Comparison of ENCODE assay signal across 14 cellular contexts in the genomic region with DNA sequence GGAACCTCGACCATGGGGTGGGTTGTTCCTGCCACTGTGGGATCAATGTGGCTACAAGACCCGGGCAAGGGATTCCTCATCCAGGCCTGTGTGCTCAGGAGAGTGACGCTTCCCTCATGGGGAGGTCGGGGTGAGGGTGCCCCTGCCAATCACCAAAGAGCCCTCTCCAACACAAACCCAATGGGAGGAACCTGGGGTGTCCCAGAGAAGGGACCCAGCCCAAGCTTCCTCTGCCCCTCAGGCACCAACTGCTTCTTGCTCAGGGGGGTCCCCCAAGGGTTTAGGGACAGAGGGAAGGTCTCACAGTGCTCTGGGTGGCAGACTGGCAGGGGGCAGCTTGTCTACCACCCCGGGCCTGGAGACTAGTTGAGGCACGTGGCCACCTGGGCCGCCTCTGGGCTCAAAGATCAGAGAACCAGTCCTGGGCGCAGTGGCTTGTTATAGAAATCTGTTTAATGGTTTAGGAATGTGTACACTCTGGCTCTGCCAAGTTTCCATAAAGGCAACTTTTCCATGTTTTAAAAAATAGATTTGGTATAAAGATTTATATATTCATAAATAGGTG. TPM values are rescaled to one million over a fixed set of nuclear protein-coding genes. Genes with fewer than 3 reads are reported as not detected.
A peak's percentile ranks its signal among the peaks of the same experiment; 100 is the strongest.
DNase-seq lines count a peak whose midpoint lies in the region; ATAC-seq and TF ChIP-seq lines count a peak whose summit lies in the region.
"Had no signal": no experiment of that assay in that cellular context is flagged by ENCODE, and none has a peak within 500 bp of the region (broad histone marks: within the 10 kb centered on the region; RNA-seq: fewer than 3 reads in every experiment).

No MANE protein-coding gene starts in this region.

- ATAC-seq in Right ventricle myocardium inferior (peak; percentile 37), aorta (ENCODE audit: low FRiP score) (peak; percentile 83)

- TF ChIP-seq CTCF in PC-9 (conservative IDR thresholded peaks at IDR 0.05) = no peak

- H3K4me2 ChIP-seq in PC-9 = no peak overlapping the region
- H3K4me2 ChIP-seq: A549, GM23338 had no signal

- H3K9ac ChIP-seq in mucosa of stomach (ENCODE audit: low read length) = peak overlapping the region; percentile 24

- H3K9me2 ChIP-seq in PC-9 (ENCODE audit: insufficient read depth) = no peaks in the 10 kb centered on the region

- no peak overlapping the region for H2AFZ ChIP-seq in PC-9
- H2AFZ ChIP-seq: GM23338 had no signal

- DNase-seq in Right ventricle myocardium inferior (ENCODE audit: missing footprints) (peak; percentile 64), cardiac septum (ENCODE audit: low spot score) (no peak), fibroblast of the conjunctiva (ENCODE audit: low read depth) (peak; percentile 8), aorta (peak; percentile 79 to 86), PC-9 (no peak), ureter (ENCODE audit: low spot score) (no peak), OCI-M2 (lab: John Stamatoyannopoulos, UW; ENCODE audit: unreplicated experiment) (no peak)
- DNase-seq: activated CD8-positive, alpha-beta memory T cell treated with anti-CD3 and anti-CD28 coated beads, Interleukin-2, amount 10 ng/mL, durations not matched to agents 7 days and 5 days; EL; occipital lobe; T-helper 9 cell had no signal

- H3K4me1 ChIP-seq in mucosa of stomach (ENCODE audit: control insufficient read depth, insufficient read depth, low read length) = peaks cover 8% of the 10 kb centered on the region
- H3K4me1 ChIP-seq in aorta (ENCODE audit: control insufficient read depth in 1 of 2, insufficient read depth in 2 of 2, low read length in 2 of 2) = peaks cover 0 to 3% of the 10 kb centered on the region in 2 donors
- no peaks in the 10 kb centered on the region for H3K4me1 ChIP-seq in PC-9 (replicated peaks; ENCODE audit: insufficient read depth)
- H3K4me1 ChIP-seq: A549 had no signal

- H3K9me3 ChIP-seq in mucosa of stomach (ENCODE audit: control insufficient read depth, low read length) (no peaks in the 10 kb centered on the region), aorta (ENCODE audit: control insufficient read depth, low read length) (no peaks in the 10 kb centered on the region), PC-9 (ENCODE audit: insufficient read depth, low read depth) (no peaks in the 10 kb centered on the region)
- H3K9me3 ChIP-seq: A549 had no signal

- H3K27me3 ChIP-seq in mucosa of stomach (ENCODE audit: control insufficient read depth, insufficient read depth, low read length) = no peaks in the 10 kb centered on the region
- no peaks in the 10 kb centered on the region for H3K27me3 ChIP-seq in aorta (ENCODE audit: control insufficient read depth in 1 of 2, insufficient read depth in 2 of 2, low read length in 1 of 2)
- no peaks in the 10 kb centered on the region for H3K27me3 ChIP-seq in PC-9 (ENCODE audit: insufficient read depth, low read depth)

- peak overlapping the region; percentile 15 to 99 for H3K27ac ChIP-seq in aorta (ENCODE audit: low read depth in 1 of 2, low read length in 2 of 2)
- no peak overlapping the region for H3K27ac ChIP-seq in PC-9
- H3K27ac ChIP-seq: A549 had no signal

- no peaks in the 10 kb centered on the region for H3K36me3 ChIP-seq in mucosa of stomach (ENCODE audit: control insufficient read depth, insufficient read depth, low read length)
- no peaks in the 10 kb centered on the region for H3K36me3 ChIP-seq in aorta (ENCODE audit: control insufficient read depth in 1 of 2, insufficient read depth in 2 of 2, low read length in 1 of 2)
- peaks cover 2% of the 10 kb centered on the region; the same call in 1 of the 2 replicates for H3K36me3 ChIP-seq in PC-9 (ENCODE audit: low read depth)

- H3K4me3 ChIP-seq in mucosa of stomach (ENCODE audit: low read length) (no peak overlapping the region), aorta (ENCODE audit: low read length in 2 of 2) (no peak overlapping the region), PC-9 (no peak overlapping the region)
- H3K4me3 ChIP-seq: A549, GM23338 had no signal

- no peaks in the 10 kb centered on the region for H3K79me2 ChIP-seq in PC-9 (ENCODE audit: low read depth)

- H4K20me1 ChIP-seq in PC-9 (ENCODE audit: insufficient read depth) = peaks cover 4% of the 10 kb centered on the region; the same call in 1 of the 2 replicates

- no TSS peak for BruUV-seq in PC-9 (replicated peaks; lab: Mats Ljungman, UMichigan)

- intact Hi-C loops in Right ventricle myocardium inferior (cut with DNase I) (loop anchor here (10.0 kb wide), 1 partner anchor 112 kb away; no protein-coding TSS in a partner anchor), cardiac septum (cut with DNase I) (loop anchor here (5.0 to 10.0 kb wide), 2 partner anchors 35 to 112 kb away; no protein-coding TSS in a partner anchor), aorta (cut with DNase I) (loop anchor here (2.0 to 5.0 kb wide), 2 partner anchors 32 to 35 kb away; no protein-coding TSS in a partner anchor), PC-9 (cut with micrococcal nuclease; ENCODE audit: unreplicated experiment) (no loop called here)

- CTCF ChIA-PET in PC-9 (lab: Charles Lee) = no interaction called here

- 26 to 27% methylated on average over 8 of the region's 8 CpGs for WGBS in aorta, 2 donors

- no peaks in the 10 kb centered on the region for H3F3A ChIP-seq in PC-9 (ENCODE audit: insufficient read depth, low read depth)

- POLR2A ChIA-PET in PC-9 (lab: Charles Lee; ENCODE audit: unreplicated experiment) = no interaction called here

RNA-seq across cellular contexts. Expression of a gene that starts 26.6 kb away (rescaled TPM):
- total RNA-seq in Right ventricle myocardium inferior (not detected), cardiac septum (0.27 TPM), aorta (not detected), PC-9 (2021) (not detected in 2 replicates), ureter (not detected)
- polyA plus RNA-seq in aorta = not detected
- total RNA-seq: activated CD8-positive, alpha-beta memory T cell treated with anti-CD3 and anti-CD28 coated beads, Interleukin-2, amount 10 ng/mL, durations not matched to agents 7 days and 5 days; GM23338; occipital lobe had no signal
- polyA plus RNA-seq: A549, GM23338 had no signal

RNA-seq across cellular contexts. Expression of a gene that starts 34.4 kb away (rescaled TPM):
- total RNA-seq in Right ventricle myocardium inferior (3.4 TPM), cardiac septum (3.4 TPM), aorta (10 to 100 TPM; 24.0 to 25.4 TPM), PC-9 (2021) (39.5 and 48.9 TPM in 2 replicates), ureter (27.2 TPM)
- polyA plus RNA-seq in aorta = 10 to 100 TPM in 1 of 2 donors, 1 to 10 TPM in 1; 3.5 to 10.3 TPM

Comparison
In these comparisons a context has a peak if more than half of its experiments do, and no peak if none do; other contexts are left out.
1. DNase-seq: peak in Right ventricle myocardium inferior (single experiment), fibroblast of the conjunctiva (single experiment) and aorta (2 of 2); none in cardiac septum (single experiment), PC-9 (0 of 2), ureter (single experiment) and OCI-M2 (single experiment).